Comparison of ENCODE assay signal across 29 cellular contexts in the genomic region with DNA sequence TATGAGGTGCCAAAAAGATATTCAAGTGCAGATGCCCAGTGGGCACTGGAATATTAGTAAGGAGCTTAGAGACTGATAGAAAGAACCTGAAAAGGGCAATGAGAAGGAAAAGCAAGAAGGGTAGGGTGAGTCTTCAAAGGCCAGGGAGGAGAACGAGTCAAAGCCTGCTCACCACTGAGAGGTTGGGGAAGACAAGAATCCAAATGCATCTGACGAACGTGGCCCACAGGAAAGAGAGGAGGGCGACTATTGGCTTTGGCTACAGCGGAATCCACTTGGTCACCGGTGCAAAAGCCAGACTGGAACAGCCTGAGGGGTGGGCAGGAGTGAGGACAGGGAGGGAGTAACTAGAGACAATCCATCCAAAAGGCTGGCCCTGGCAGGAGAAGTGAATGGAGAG.
A peak's percentile ranks its signal among the peaks of the same experiment; 100 is the strongest.
DNase-seq lines count a peak whose midpoint lies in the region; ATAC-seq, FAIRE-seq and TF ChIP-seq lines count a peak whose summit lies in the region.
"Had no signal": no experiment of that assay in that cellular context is flagged by ENCODE, and none has a peak within 500 bp of the region (broad histone marks: within the 10 kb centered on the region; RNA-seq: fewer than 3 reads in every experiment).

No MANE protein-coding gene starts in this region.

- peaks cover 5 to 13% of the 10 kb centered on the region in 2 experiments for H3K36me3 ChIP-seq in HepG2 (replicated peaks in 1 of 2; ENCODE audit: control insufficient read depth in 1 of 2, insufficient read depth in 2 of 2, low read length in 2 of 2)
- no peaks in the 10 kb centered on the region for H3K36me3 ChIP-seq in right lobe of liver
- H3K36me3 ChIP-seq in uterus = no peaks in the 10 kb centered on the region
- H3K36me3 ChIP-seq: neural progenitor cell had no signal

- H3K9ac ChIP-seq in HepG2 (ENCODE audit: insufficient read depth, low read depth, low read length) = no peak overlapping the region
- H3K9ac ChIP-seq: KMS-11, neural progenitor cell had no signal

- peaks cover 28 to 50% of the 10 kb centered on the region in 2 donors for H3K36me3 Mint-ChIP-seq in stimulated activated naive B cell treated with anti-CD40 and anti-IgM and Interleukin-4, amounts not matched to agents 10 μg/mL and 1 μg/mL and 100 μg/mL, for 72 hours
- H3K36me3 Mint-ChIP-seq: neural progenitor cell had no signal

- TF ChIP-seq POLR2A in HepG2 (IDR thresholded peaks at IDR 0.05; ENCODE audit: insufficient read depth in 1 of 2, low read depth in 2 of 2, low read length in 2 of 2) (no peak), right lobe of liver (IDR thresholded peaks at IDR 0.05) (no peak), GM19193 (IDR thresholded peaks at IDR 0.05; ENCODE audit: extremely low read depth, insufficient read depth, insufficient read length) (peak; percentile 21), uterus (IDR thresholded peaks at IDR 0.05) (no peak)

- H3K4me3 ChIP-seq in HepG2 (replicated peaks in 1 of 3; ENCODE audit: insufficient read depth in 1 of 3, low read depth in 2 of 3, low read length in 3 of 3) (no peak overlapping the region), right lobe of liver (no peak overlapping the region), epithelial cell of esophagus (ENCODE audit: low read length) (no peak overlapping the region), uterus (no peak overlapping the region)
- H3K4me3 ChIP-seq: neural progenitor cell, right atrium auricular region, tibial nerve had no signal

- H3K27me3 Mint-ChIP-seq in stimulated activated naive B cell treated with anti-CD40 and anti-IgM and Interleukin-4, amounts not matched to agents 10 μg/mL and 1 μg/mL and 100 μg/mL, for 72 hours = no peaks in the 10 kb centered on the region
- H3K27me3 Mint-ChIP-seq: activated CD4-positive, alpha-beta T cell treated with anti-CD3 and anti-CD28 coated beads for 36 hours had no signal

- H3K4me1 ChIP-seq in HepG2 (ENCODE audit: insufficient read depth, low read length) = peaks cover 37% of the 10 kb centered on the region
- H3K4me1 ChIP-seq in right lobe of liver = peaks cover 0 to 29% (median 2%) of the 10 kb centered on the region in 4 donors
- peaks cover 0 to 6% of the 10 kb centered on the region in 2 donors for H3K4me1 ChIP-seq in uterus
- H3K4me1 ChIP-seq: neural progenitor cell had no signal

- DNase-seq in HepG2 (ENCODE audit: low spot score) = no peak
- DNase-seq in right lobe of liver = no peak
- peak; percentile 39 for DNase-seq in epithelial cell of esophagus (ENCODE audit: low read depth)
- no peak for DNase-seq in uterus
- no peak for DNase-seq in stimulated activated naive B cell treated with anti-CD40 and anti-IgM and Interleukin-4, amounts not matched to agents 10 μg/mL and 1 μg/mL and 100 μg/mL, for 72 hours
- DNase-seq in SKM-1 (lab: John Stamatoyannopoulos, UW; ENCODE audit: unreplicated experiment) = no peak
- DNase-seq in NCI-H1417 (lab: John Stamatoyannopoulos, UW) = no peak
- DNase-seq: activated CD4-positive, alpha-beta T cell treated with anti-CD3 and anti-CD28 coated beads for 36 hours; activated naive CD4-positive, alpha-beta T cell treated with anti-CD3 and anti-CD28 coated beads, Interleukin-2, amount 50 U/mL, for 16 hours; amniotic stem cell; cerebellar nuclear complex; dermis blood vessel endothelial cell; DMS79 treated with DMSO at 0.1 percent for 48 hours; foreskin melanocyte; GDM1; H9; kidney; NCI-H1417 treated with DMSO at 0.1 percent for 48 hours; NCI-H2081; NCI-H2227 treated with DMSO at 0.1 percent for 48 hours; NCI-H69; stimulated activated CD4-positive, alpha-beta T cell treated with anti-CD3 and anti-CD28 coated beads, Interleukin-4, amount 100 ng/mL, for 1 hour; SW 1271 had no signal

- intact Hi-C loops in HepG2 (cut with micrococcal nuclease; ENCODE audit: unreplicated experiment) (no loop called here), right lobe of liver (cut with DNase I) (no loop called here), uterus (cut with DNase I; ENCODE audit: low total_unique reads) (no loop called here)

- no peak for TF ChIP-seq RAD21 in HepG2 (CRISPR knock-in tag; IDR thresholded peaks at IDR 0.05)

- peaks cover 2% of the 10 kb centered on the region for H3K79me2 ChIP-seq in HepG2 (ENCODE audit: insufficient read depth, low read length)

- TF ChIP-seq CTCF in HepG2 (CRISPR knock-in tag; IDR thresholded peaks at IDR 0.05) = no peak
- no peak for TF ChIP-seq CTCF in right lobe of liver (IDR thresholded peaks at IDR 0.05)
- TF ChIP-seq CTCF in epithelial cell of esophagus (IDR thresholded peaks at IDR 0.05; ENCODE audit: insufficient read depth, low read depth, low read length, missing control alignments) = no peak
- no peak for TF ChIP-seq CTCF in uterus (IDR thresholded peaks at IDR 0.05)

- H3K4me3 Mint-ChIP-seq in stimulated activated naive B cell treated with anti-CD40 and anti-IgM and Interleukin-4, amounts not matched to agents 10 μg/mL and 1 μg/mL and 100 μg/mL, for 72 hours = no peak overlapping the region
- H3K4me3 Mint-ChIP-seq: activated CD4-positive, alpha-beta T cell treated with anti-CD3 and anti-CD28 coated beads for 36 hours; brain; H9; neural progenitor cell had no signal

- no peaks in the 10 kb centered on the region for H3K9me3 Mint-ChIP-seq in stimulated activated naive B cell treated with anti-CD40 and anti-IgM and Interleukin-4, amounts not matched to agents 10 μg/mL and 1 μg/mL and 100 μg/mL, for 72 hours
- H3K9me3 Mint-ChIP-seq: H9, neural progenitor cell had no signal

- CTCF ChIA-PET in HepG2 (lab: Yijun Ruan, JAX; ENCODE audit: low intra/inter-chr PET ratio, low total read pairs) = no interaction called here

- WGBS in HepG2 (ENCODE audit: low lambda C conversion rate) = 98% methylated on average over 6 of the region's 6 CpGs
- 86% methylated on average over 6 of the region's 6 CpGs for WGBS in right lobe of liver (ENCODE audit: insufficient coverage, low coverage, low lambda C conversion rate, missing lambda C conversion rate)

- BruUV-seq in HepG2 (replicated peaks; lab: Mats Ljungman, UMichigan) = no TSS peak

- no peak for TF ChIP-seq EP300 in HepG2 (IDR thresholded peaks at IDR 0.05; ENCODE audit: low read depth in 2 of 2, low read length in 2 of 2)
- no peak for TF ChIP-seq EP300 in HepG2 (CRISPR knock-in tag; IDR thresholded peaks at IDR 0.05; ENCODE audit: borderline replicate concordance)

- no peaks in the 10 kb centered on the region for H3K9me3 ChIP-seq in HepG2 (ENCODE audit: low read length)
- no peaks in the 10 kb centered on the region for H3K9me3 ChIP-seq in right lobe of liver
- H3K9me3 ChIP-seq in uterus = no peaks in the 10 kb centered on the region
- H3K9me3 ChIP-seq: right atrium auricular region, tibial nerve had no signal

- H3K4me2 ChIP-seq in HepG2 (ENCODE audit: low read depth, low read length) = no peak overlapping the region
- H3K4me2 ChIP-seq: KMS-11, neural progenitor cell had no signal

- H4K20me1 ChIP-seq in HepG2 (ENCODE audit: insufficient read depth, low read length) = no peaks in the 10 kb centered on the region; the same call in 1 of the 2 replicates

- H3K27me3 ChIP-seq in HepG2 (ENCODE audit: control insufficient read depth in 1 of 2, insufficient read depth in 2 of 2, low read length in 2 of 2) (no peaks in the 10 kb centered on the region), right lobe of liver (no peaks in the 10 kb centered on the region), uterus (no peaks in the 10 kb centered on the region)
- H3K27me3 ChIP-seq: neural progenitor cell, right atrium auricular region, tibial nerve had no signal

- H3K27ac Mint-ChIP-seq in stimulated activated naive B cell treated with anti-CD40 and anti-IgM and Interleukin-4, amounts not matched to agents 10 μg/mL and 1 μg/mL and 100 μg/mL, for 72 hours = no peak overlapping the region
- H3K27ac Mint-ChIP-seq: activated CD4-positive, alpha-beta T cell treated with anti-CD3 and anti-CD28 coated beads for 36 hours; brain; H9; neural progenitor cell had no signal

- POLR2A ChIA-PET in HepG2 (lab: Yijun Ruan, JAX) = no interaction called here

- peak overlapping the region; percentile 7 for H3K27ac ChIP-seq in HepG2 (ENCODE audit: extremely low read length, insufficient read depth, low read length)
- H3K27ac ChIP-seq in right lobe of liver = no peak overlapping the region
- peak overlapping the region; percentile 12 to 55 for H3K27ac ChIP-seq in uterus
- H3K27ac ChIP-seq: KMS-11, neural progenitor cell, right atrium auricular region had no signal

- H3K4me1 Mint-ChIP-seq in stimulated activated naive B cell treated with anti-CD40 and anti-IgM and Interleukin-4, amounts not matched to agents 10 μg/mL and 1 μg/mL and 100 μg/mL, for 72 hours = peaks cover 36 to 53% of the 10 kb centered on the region in 2 donors
- H3K4me1 Mint-ChIP-seq: brain, neural progenitor cell had no signal

- FAIRE-seq in HepG2 (lab: Jason Lieb, UNC) = no peak
- FAIRE-seq: kidney had no signal

- ATAC-seq in HepG2 (no peak), right lobe of liver (no peak)
- no peak for ATAC-seq in stimulated activated naive B cell treated with anti-CD40 and anti-IgM and Interleukin-4, amounts not matched to agents 10 μg/mL and 1 μg/mL and 100 μg/mL, for 72 hours (replicated peaks)

- no peak overlapping the region for H2AFZ ChIP-seq in HepG2 (ENCODE audit: low read length)
- H2AFZ ChIP-seq: neural progenitor cell had no signal

- in situ Hi-C loops in HepG2 (cut with HindIII; ENCODE audit: extremely low pct_ligation_motif_present, low pct_unique_long_range_greater_than_20kb) = no loop called here

TF ChIP-seq in HepG2, 621 proteins besides CTCF, POLR2A, EP300 and RAD21 (continues in another document):
- TF ChIP-seq KDM6A (CRISPR knock-in tag; IDR thresholded peaks at IDR 0.05; ENCODE audit: low read depth) = no peak
- no peak for TF ChIP-seq NFYB (CRISPR knock-in tag; IDR thresholded peaks at IDR 0.05)
- no peak for TF ChIP-seq YEATS2 (CRISPR knock-in tag; IDR thresholded peaks at IDR 0.05; ENCODE audit: borderline replicate concordance)
- no peak for TF ChIP-seq KDM1A (CRISPR knock-in tag; IDR thresholded peaks at IDR 0.05)
- no peak for TF ChIP-seq ZNF776 (CRISPR knock-in tag; IDR thresholded peaks at IDR 0.05)
- TF ChIP-seq ZNF121 (CRISPR knock-in tag; IDR thresholded peaks at IDR 0.05) = no peak
- TF ChIP-seq CBFB (CRISPR knock-in tag; IDR thresholded peaks at IDR 0.05) = no peak
- TF ChIP-seq ZNF10 (CRISPR knock-in tag; IDR thresholded peaks at IDR 0.05; ENCODE audit: borderline replicate concordance, low read depth) = no peak

Comparison
In these comparisons a context has a peak if more than half of its experiments do, and no peak if none do; other contexts are left out.
1. H3K27ac ChIP-seq: peak in HepG2 (single experiment) and uterus (2 of 2); none in right lobe of liver (0 of 3).